2 cellular contexts compared by ENCODE assay signal in genomic region chr13:113023217-113023597, GRCh38.
A peak's percentile ranks its signal among the peaks of the same experiment; 100 is the strongest.
TF ChIP-seq lines count a peak whose summit lies in the region.

No MANE protein-coding gene starts in this region.

TF ChIP-seq in IMR-90, 13 proteins besides CTCF, POLR2A, EP300 and RAD21:
- TF ChIP-seq CEBPB (IDR thresholded peaks at IDR 0.05; ENCODE audit: low read depth, low read length) (no peak), RFX5 (IDR thresholded peaks at IDR 0.05; ENCODE audit: low read depth, low read length) (no peak), SMC3 (IDR thresholded peaks at IDR 0.05; ENCODE audit: low read depth, low read length) (no peak), MXI1 (IDR thresholded peaks at IDR 0.05; ENCODE audit: borderline replicate concordance, low read depth, low read length) (no peak), NFE2L2 (IDR thresholded peaks at IDR 0.05; ENCODE audit: low read depth, low read length) (no peak), USF2 (IDR thresholded peaks at IDR 0.05; ENCODE audit: low read depth, low read length) (no peak), RCOR1 (IDR thresholded peaks at IDR 0.05; ENCODE audit: insufficient replicate concordance, low read length) (no peak), ELK1 (IDR thresholded peaks at IDR 0.05; ENCODE audit: borderline replicate concordance, low read depth, low read length) (no peak), CHD1 (IDR thresholded peaks at IDR 0.05; ENCODE audit: low read depth, low read length) (no peak), BHLHE40 (IDR thresholded peaks at IDR 0.05; ENCODE audit: low read depth, low read length) (no peak), MAFK (IDR thresholded peaks at IDR 0.05; ENCODE audit: low read depth, low read length) (no peak), FOS (IDR thresholded peaks at IDR 0.05; ENCODE audit: low read depth, low read length) (no peak), MAZ (IDR thresholded peaks at IDR 0.05; ENCODE audit: borderline replicate concordance, low read depth, low read length) (no peak)

TF ChIP-seq in HepG2, 621 proteins besides CTCF, POLR2A, EP300 and RAD21:
- no peak for TF ChIP-seq HIC2 (CRISPR knock-in tag; IDR thresholded peaks at IDR 0.05; ENCODE audit: low read depth)
- no peak for TF ChIP-seq STAT5B (CRISPR knock-in tag; IDR thresholded peaks at IDR 0.05)
- peak; percentile 64; the same call in 1 of the 2 replicates for TF ChIP-seq RBFOX2 (IDR thresholded peaks at IDR 0.05; ENCODE audit: low read depth, low read length)
- peak; percentile 66 for TF ChIP-seq AGO2 (optimal IDR thresholded peaks at IDR 0.05; ENCODE audit: low read depth, low read length)
- TF ChIP-seq ZNF792 (CRISPR knock-in tag; IDR thresholded peaks at IDR 0.05): no peak
- peak; percentile 22; the same call in 1 of the 2 replicates for TF ChIP-seq FOSL2 (CRISPR knock-in tag; IDR thresholded peaks at IDR 0.05)
- 0 out of 2 replicates have a peak, but pooled peaks have one; percentile 16 for TF ChIP-seq ZSCAN5A (CRISPR knock-in tag; IDR thresholded peaks at IDR 0.05; ENCODE audit: borderline replicate concordance)
- TF ChIP-seq PRPF4 (IDR thresholded peaks at IDR 0.05; ENCODE audit: low read depth, low read length, poor library complexity, severe bottlenecking): no peak
- TF ChIP-seq ARNT2 (CRISPR knock-in tag; IDR thresholded peaks at IDR 0.05; ENCODE audit: low read depth): no peak
- 0 out of 2 replicates have a peak, but pooled peaks have one; percentile 68 for TF ChIP-seq ARID2 (CRISPR knock-in tag; IDR thresholded peaks at IDR 0.05; ENCODE audit: borderline replicate concordance)
- no peak for TF ChIP-seq EHMT2 (IDR thresholded peaks at IDR 0.05; ENCODE audit: borderline replicate concordance, low read depth, low read length)
- TF ChIP-seq HMGXB3 (CRISPR knock-in tag; IDR thresholded peaks at IDR 0.05; ENCODE audit: borderline replicate concordance): 0 out of 2 replicates have a peak, but pooled peaks have one; percentile 6
- TF ChIP-seq BRF2 (CRISPR knock-in tag; IDR thresholded peaks at IDR 0.05): no peak
- TF ChIP-seq ZNF737 (CRISPR knock-in tag; IDR thresholded peaks at IDR 0.05; ENCODE audit: borderline replicate concordance): no peak
- TF ChIP-seq PHF20 (CRISPR knock-in tag; IDR thresholded peaks at IDR 0.05): 0 out of 2 replicates have a peak, but pooled peaks have one; percentile 9
- TF ChIP-seq BRCA1 (CRISPR knock-in tag; IDR thresholded peaks at IDR 0.05): no peak
- no peak for TF ChIP-seq NR2F1 (CRISPR knock-in tag; IDR thresholded peaks at IDR 0.05)
- no peak for TF ChIP-seq SMARCE1 (IDR thresholded peaks at IDR 0.05; ENCODE audit: borderline replicate concordance)
- no peak for TF ChIP-seq EEA1 (CRISPR knock-in tag; IDR thresholded peaks at IDR 0.05; ENCODE audit: borderline replicate concordance)
- peak; percentile 31; the same call in 1 of the 2 replicates for TF ChIP-seq CHD4 (IDR thresholded peaks at IDR 0.05; ENCODE audit: borderline replicate concordance, low read length)
- TF ChIP-seq SAFB2 (CRISPR knock-in tag; IDR thresholded peaks at IDR 0.05; ENCODE audit: borderline replicate concordance, low read depth): 0 out of 2 replicates have a peak, but pooled peaks have one; percentile 57
- TF ChIP-seq ZFP91 (CRISPR knock-in tag; IDR thresholded peaks at IDR 0.05; ENCODE audit: borderline replicate concordance): peak; percentile 7; the same call in 1 of the 2 replicates
